ENCODE assay signal across 4 cellular contexts in the genomic region with DNA sequence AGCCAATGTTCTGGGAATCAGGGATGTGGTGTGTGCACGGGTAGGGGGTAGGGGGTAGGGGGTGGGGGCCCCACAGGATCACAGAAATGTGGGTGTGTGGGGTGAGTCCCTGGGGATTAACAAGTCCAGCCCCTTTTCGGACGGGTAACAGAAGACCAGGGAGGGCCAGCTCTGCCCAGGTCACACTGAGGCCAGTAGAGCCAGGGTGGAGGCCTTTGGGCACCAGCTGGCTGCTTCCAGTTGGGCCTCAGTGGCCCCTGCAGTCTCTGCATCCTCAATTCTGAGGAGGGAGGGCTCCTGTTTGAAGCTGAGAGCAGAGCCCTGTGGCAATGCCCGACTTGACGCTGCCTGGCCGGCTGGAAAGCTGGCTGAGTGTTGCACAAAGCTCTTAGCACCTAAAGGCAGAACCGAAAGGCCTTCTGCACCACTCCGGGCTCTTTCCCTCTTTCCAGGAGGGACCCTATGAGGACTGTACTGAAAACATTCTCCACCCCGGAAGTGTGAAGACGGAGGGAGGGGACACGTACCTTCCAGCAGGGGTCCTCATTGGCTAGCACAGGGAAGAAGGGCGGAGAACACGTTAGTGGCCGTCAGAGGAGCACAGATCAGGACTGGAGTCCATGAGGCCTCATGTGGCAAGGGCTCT.
TF ChIP-seq lines count a peak whose summit lies in the region.

No MANE protein-coding gene starts in this region.

TF ChIP-seq in SK-N-SH, 30 proteins besides CTCF, POLR2A, EP300 and RAD21:
- TF ChIP-seq SMC3 (IDR thresholded peaks at IDR 0.05; ENCODE audit: low read depth, low read length) (no peak), EZH2phosphoT487 (IDR thresholded peaks at IDR 0.05; ENCODE audit: borderline replicate concordance, low read depth) (no peak), SIN3A (IDR thresholded peaks at IDR 0.05; ENCODE audit: borderline replicate concordance, low read depth, low read length) (no peak), RCOR1 (IDR thresholded peaks at IDR 0.05; ENCODE audit: low read length) (no peak), FOXM1 (IDR thresholded peaks at IDR 0.05; ENCODE audit: low read depth) (no peak), NFIC (IDR thresholded peaks at IDR 0.05; ENCODE audit: borderline replicate concordance) (no peak), TEAD4 (IDR thresholded peaks at IDR 0.05; ENCODE audit: borderline replicate concordance, insufficient read depth) (no peak)
- TF ChIP-seq, protein P1, sequence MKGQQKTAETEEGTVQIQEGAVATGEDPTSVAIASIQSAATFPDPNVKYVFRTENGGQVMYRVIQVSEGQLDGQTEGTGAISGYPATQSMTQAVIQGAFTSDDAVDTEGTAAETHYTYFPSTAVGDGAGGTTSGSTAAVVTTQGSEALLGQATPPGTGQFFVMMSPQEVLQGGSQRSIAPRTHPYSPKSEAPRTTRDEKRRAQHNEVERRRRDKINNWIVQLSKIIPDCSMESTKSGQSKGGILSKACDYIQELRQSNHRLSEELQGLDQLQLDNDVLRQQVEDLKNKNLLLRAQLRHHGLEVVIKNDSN (IDR thresholded peaks at IDR 0.05; ENCODE audit: borderline replicate concordance, low read depth): no peak
TF ChIP-seq in SK-N-SH: peak in this region for 0.

TF ChIP-seq in SK-N-SH treated with all-trans-retinoic acid at 6 μM for 48 hours, 23 proteins besides CTCF, POLR2A, EP300 and RAD21 (continues in another document):
- TF ChIP-seq RARB (CRISPR knock-in tag; IDR thresholded peaks at IDR 0.05) (no peak), BACH2 (CRISPR knock-in tag; IDR thresholded peaks at IDR 0.05; ENCODE audit: borderline replicate concordance) (no peak), ZC3H10 (CRISPR knock-in tag; IDR thresholded peaks at IDR 0.05) (no peak), ZFP3 (CRISPR knock-in tag; IDR thresholded peaks at IDR 0.05) (no peak), PPARA (CRISPR knock-in tag; IDR thresholded peaks at IDR 0.05; ENCODE audit: borderline replicate concordance) (no peak), ZNF565 (CRISPR knock-in tag; conservative IDR thresholded peaks at IDR 0.05; ENCODE audit: low read depth) (no peak), ESRRG (CRISPR knock-in tag; IDR thresholded peaks at IDR 0.05) (no peak)
- TF ChIP-seq, protein P2, sequence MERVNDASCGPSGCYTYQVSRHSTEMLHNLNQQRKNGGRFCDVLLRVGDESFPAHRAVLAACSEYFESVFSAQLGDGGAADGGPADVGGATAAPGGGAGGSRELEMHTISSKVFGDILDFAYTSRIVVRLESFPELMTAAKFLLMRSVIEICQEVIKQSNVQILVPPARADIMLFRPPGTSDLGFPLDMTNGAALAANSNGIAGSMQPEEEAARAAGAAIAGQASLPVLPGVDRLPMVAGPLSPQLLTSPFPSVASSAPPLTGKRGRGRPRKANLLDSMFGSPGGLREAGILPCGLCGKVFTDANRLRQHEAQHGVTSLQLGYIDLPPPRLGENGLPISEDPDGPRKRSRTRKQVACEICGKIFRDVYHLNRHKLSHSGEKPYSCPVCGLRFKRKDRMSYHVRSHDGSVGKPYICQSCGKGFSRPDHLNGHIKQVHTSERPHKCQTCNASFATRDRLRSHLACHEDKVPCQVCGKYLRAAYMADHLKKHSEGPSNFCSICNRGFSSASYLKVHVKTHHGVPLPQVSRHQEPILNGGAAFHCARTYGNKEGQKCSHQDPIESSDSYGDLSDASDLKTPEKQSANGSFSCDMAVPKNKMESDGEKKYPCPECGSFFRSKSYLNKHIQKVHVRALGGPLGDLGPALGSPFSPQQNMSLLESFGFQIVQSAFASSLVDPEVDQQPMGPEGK (CRISPR knock-in tag; IDR thresholded peaks at IDR 0.05; ENCODE audit: borderline replicate concordance): no peak
- TF ChIP-seq, protein P3, sequence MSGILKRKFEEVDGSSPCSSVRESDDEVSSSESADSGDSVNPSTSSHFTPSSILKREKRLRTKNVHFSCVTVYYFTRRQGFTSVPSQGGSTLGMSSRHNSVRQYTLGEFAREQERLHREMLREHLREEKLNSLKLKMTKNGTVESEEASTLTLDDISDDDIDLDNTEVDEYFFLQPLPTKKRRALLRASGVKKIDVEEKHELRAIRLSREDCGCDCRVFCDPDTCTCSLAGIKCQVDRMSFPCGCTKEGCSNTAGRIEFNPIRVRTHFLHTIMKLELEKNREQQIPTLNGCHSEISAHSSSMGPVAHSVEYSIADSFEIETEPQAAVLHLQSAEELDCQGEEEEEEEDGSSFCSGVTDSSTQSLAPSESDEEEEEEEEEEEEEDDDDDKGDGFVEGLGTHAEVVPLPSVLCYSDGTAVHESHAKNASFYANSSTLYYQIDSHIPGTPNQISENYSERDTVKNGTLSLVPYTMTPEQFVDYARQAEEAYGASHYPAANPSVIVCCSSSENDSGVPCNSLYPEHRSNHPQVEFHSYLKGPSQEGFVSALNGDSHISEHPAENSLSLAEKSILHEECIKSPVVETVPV (CRISPR knock-in tag; IDR thresholded peaks at IDR 0.05): no peak

TF ChIP-seq in HEK293T, 16 proteins besides CTCF, POLR2A, EP300 and RAD21:
- TF ChIP-seq HDGF (IDR thresholded peaks at IDR 0.05; ENCODE audit: borderline replicate concordance): no peak
- TF ChIP-seq FOXA1 (IDR thresholded peaks at IDR 0.05): no peak
- no peak for TF ChIP-seq TARDBP (IDR thresholded peaks at IDR 0.05)
- no peak for TF ChIP-seq CTBP1 (IDR thresholded peaks at IDR 0.05; ENCODE audit: borderline replicate concordance)
- TF ChIP-seq, protein P4, sequence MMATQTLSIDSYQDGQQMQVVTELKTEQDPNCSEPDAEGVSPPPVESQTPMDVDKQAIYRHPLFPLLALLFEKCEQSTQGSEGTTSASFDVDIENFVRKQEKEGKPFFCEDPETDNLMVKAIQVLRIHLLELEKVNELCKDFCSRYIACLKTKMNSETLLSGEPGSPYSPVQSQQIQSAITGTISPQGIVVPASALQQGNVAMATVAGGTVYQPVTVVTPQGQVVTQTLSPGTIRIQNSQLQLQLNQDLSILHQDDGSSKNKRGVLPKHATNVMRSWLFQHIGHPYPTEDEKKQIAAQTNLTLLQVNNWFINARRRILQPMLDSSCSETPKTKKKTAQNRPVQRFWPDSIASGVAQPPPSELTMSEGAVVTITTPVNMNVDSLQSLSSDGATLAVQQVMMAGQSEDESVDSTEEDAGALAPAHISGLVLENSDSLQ (IDR thresholded peaks at IDR 0.05): no peak
- TF ChIP-seq NFRKB (IDR thresholded peaks at IDR 0.05): no peak
- no peak for TF ChIP-seq LEF1 (IDR thresholded peaks at IDR 0.05; ENCODE audit: borderline replicate concordance)
- TF ChIP-seq ZNF384 (IDR thresholded peaks at IDR 0.05): no peak
- no peak for TF ChIP-seq FOXM1 (IDR thresholded peaks at IDR 0.05; ENCODE audit: borderline replicate concordance)
- no peak for TF ChIP-seq BHLHE40 (IDR thresholded peaks at IDR 0.05; ENCODE audit: borderline replicate concordance)
- no peak for TF ChIP-seq L3MBTL2 (conservative IDR thresholded peaks at IDR 0.05)
- TF ChIP-seq ARNT (IDR thresholded peaks at IDR 0.05): no peak
- no peak for TF ChIP-seq ELF4 (IDR thresholded peaks at IDR 0.05)
- no peak for TF ChIP-seq FOXK2 (IDR thresholded peaks at IDR 0.05)
- TF ChIP-seq SP1 (IDR thresholded peaks at IDR 0.05): no peak
- no peak for TF ChIP-seq SUZ12 (IDR thresholded peaks at IDR 0.05)
TF ChIP-seq in HEK293T: peak in this region for 0.

TF ChIP-seq in H1, 55 proteins besides CTCF, POLR2A, EP300 and RAD21 (continued from another document):
- no peak for TF ChIP-seq EZH2 (IDR thresholded peaks at IDR 0.05; ENCODE audit: low read depth, low read length, severe bottlenecking)
- no peak for TF ChIP-seq HDAC2 (IDR thresholded peaks at IDR 0.05; ENCODE audit: borderline replicate concordance in 1 of 2, low read depth in 2 of 2, low read length in 2 of 2)
- TF ChIP-seq, protein P5, sequence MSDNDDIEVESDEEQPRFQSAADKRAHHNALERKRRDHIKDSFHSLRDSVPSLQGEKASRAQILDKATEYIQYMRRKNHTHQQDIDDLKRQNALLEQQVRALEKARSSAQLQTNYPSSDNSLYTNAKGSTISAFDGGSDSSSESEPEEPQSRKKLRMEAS (IDR thresholded peaks at IDR 0.05): no peak
- no peak for TF ChIP-seq BCL11A (IDR thresholded peaks at IDR 0.05; ENCODE audit: low read depth in 2 of 2, low read length in 2 of 2)
- no peak for TF ChIP-seq SIX5 (IDR thresholded peaks at IDR 0.05; ENCODE audit: low read depth, low read length)
- TF ChIP-seq KDM4A (IDR thresholded peaks at IDR 0.05; ENCODE audit: low read depth, low read length, severe bottlenecking): no peak
- TF ChIP-seq, protein P6, sequence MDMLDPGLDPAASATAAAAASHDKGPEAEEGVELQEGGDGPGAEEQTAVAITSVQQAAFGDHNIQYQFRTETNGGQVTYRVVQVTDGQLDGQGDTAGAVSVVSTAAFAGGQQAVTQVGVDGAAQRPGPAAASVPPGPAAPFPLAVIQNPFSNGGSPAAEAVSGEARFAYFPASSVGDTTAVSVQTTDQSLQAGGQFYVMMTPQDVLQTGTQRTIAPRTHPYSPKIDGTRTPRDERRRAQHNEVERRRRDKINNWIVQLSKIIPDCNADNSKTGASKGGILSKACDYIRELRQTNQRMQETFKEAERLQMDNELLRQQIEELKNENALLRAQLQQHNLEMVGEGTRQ (IDR thresholded peaks at IDR 0.05; ENCODE audit: low read length): no peak
- TF ChIP-seq SUZ12 (IDR thresholded peaks at IDR 0.05; ENCODE audit: low read length): no peak
- no peak for TF ChIP-seq SP1 (IDR thresholded peaks at IDR 0.05; ENCODE audit: low read depth, low read length)
- no peak for TF ChIP-seq TBP (IDR thresholded peaks at IDR 0.05; ENCODE audit: low read depth, low read length)
